ENCODE assay signal across 32 cellular contexts in the genomic region with DNA sequence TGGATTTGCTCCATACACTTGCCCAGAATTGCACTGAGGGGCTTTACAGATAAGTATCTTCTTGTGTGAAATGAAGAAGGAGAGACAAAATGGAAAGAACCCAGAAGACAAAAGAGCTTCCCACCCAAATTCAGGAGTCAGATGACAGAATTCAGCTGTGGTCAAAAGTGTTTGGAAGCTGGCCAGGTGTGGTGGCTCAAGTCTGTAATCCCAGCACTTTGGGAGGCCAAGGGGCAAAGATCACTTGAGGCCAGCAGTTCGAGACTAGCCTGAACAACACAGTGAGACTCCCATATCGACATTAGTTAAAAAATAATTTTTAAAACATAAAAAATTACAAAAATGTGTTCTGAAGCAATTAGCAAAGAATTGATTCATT. TPM values are rescaled to one million over a fixed set of nuclear protein-coding genes. Genes with fewer than 3 reads are reported as not detected.
A peak's percentile ranks its signal among the peaks of the same experiment; 100 is the strongest.
DNase-seq lines count a peak whose midpoint lies in the region; ATAC-seq, FAIRE-seq and TF ChIP-seq lines count a peak whose summit lies in the region.
"Had no signal": no experiment of that assay in that cellular context is flagged by ENCODE, and none has a peak within 500 bp of the region (broad histone marks: within the 10 kb centered on the region; RNA-seq: fewer than 3 reads in every experiment).

No MANE protein-coding gene starts in this region.

- no peaks in the 10 kb centered on the region for H4K20me1 ChIP-seq in endothelial cell of umbilical vein (replicated peaks; ENCODE audit: control insufficient read depth, extremely low read depth, insufficient read depth, low read length)

- peaks cover 76% of the 10 kb centered on the region for H3K4me1 Mint-ChIP-seq in HFFc6 (ENCODE audit: low read depth)
- peaks cover 35% of the 10 kb centered on the region for H3K4me1 Mint-ChIP-seq in T-helper 17 cell
- H3K4me1 Mint-ChIP-seq in activated CD8-positive, alpha-beta T cell treated with anti-CD3 and anti-CD28 coated beads for 36 hours (ENCODE audit: low read depth), result peaks cover 63% of the 10 kb centered on the region

- no peak overlapping the region for H3K27ac ChIP-seq in endothelial cell of umbilical vein (ENCODE audit: insufficient read depth, low read depth, low read length)
- H3K27ac ChIP-seq: body of pancreas, gastrocnemius medialis, left lung, pancreas, right lobe of liver had no signal

- no peaks in the 10 kb centered on the region for H3K9me1 ChIP-seq in endothelial cell of umbilical vein (replicated peaks; ENCODE audit: control insufficient read depth, extremely low read depth, insufficient read depth, low read length)

- dilution Hi-C loops in endothelial cell of umbilical vein (cut with MboI; ENCODE audit: extremely low pct_ligation_motif_present, low sequenced_read_pairs), result no loop called here

- no peak for FAIRE-seq in endothelial cell of umbilical vein (lab: Jason Lieb, UNC)
- FAIRE-seq: GM12892, GM19239, pancreas had no signal

- peaks cover 3% of the 10 kb centered on the region; the same call in 1 of the 2 replicates for H3K36me3 Mint-ChIP-seq in HFFc6 (ENCODE audit: low read depth)
- peaks cover 2% of the 10 kb centered on the region for H3K36me3 Mint-ChIP-seq in T-helper 17 cell (ENCODE audit: low read depth)
- H3K36me3 Mint-ChIP-seq in activated CD8-positive, alpha-beta T cell treated with anti-CD3 and anti-CD28 coated beads for 36 hours (ENCODE audit: low read depth), result peaks cover 2% of the 10 kb centered on the region
- H3K36me3 Mint-ChIP-seq: IgD-negative memory B cell, mesothelial cell of epicardium had no signal

- no peak for TF ChIP-seq CTCF in HFFc6 (IDR thresholded peaks at IDR 0.05)
- no peak for TF ChIP-seq CTCF in endothelial cell of umbilical vein (IDR thresholded peaks at IDR 0.05; ENCODE audit: extremely low read depth in 1 of 2, insufficient read depth in 1 of 2, low read depth in 1 of 2, low read length in 2 of 2)
- TF ChIP-seq CTCF in activated CD8-positive, alpha-beta T cell treated with anti-CD3 and anti-CD28 coated beads for 36 hours (IDR thresholded peaks at IDR 0.05), result no peak

- ATAC-seq in T-helper 17 cell, result no peak
- ATAC-seq in activated CD8-positive, alpha-beta T cell treated with anti-CD3 and anti-CD28 coated beads for 36 hours, result no peak
- no peak for ATAC-seq in GM18867 (IDR thresholded peaks at IDR 0.05; ENCODE audit: unreplicated experiment)
- ATAC-seq: body of pancreas; esophagus mucosa; gastrocnemius medialis; left lung; pancreas; right lobe of liver; stimulated activated naive CD8-positive, alpha-beta T cell treated with anti-CD3 and anti-CD28 coated beads, Interleukin-15, Interleukin-2, amounts not matched to agents 100 U/mL and 50 U/mL, for 24 hours had no signal

- intact Hi-C loops in endothelial cell of umbilical vein (cut with micrococcal nuclease), result loop anchor here (1.0 kb wide), 1 partner anchor 13 kb away; no protein-coding TSS in a partner anchor
- intact Hi-C loops in activated CD8-positive, alpha-beta T cell treated with anti-CD3 and anti-CD28 coated beads for 36 hours (cut with micrococcal nuclease), result no loop called here
- intact Hi-C loops in posterior vena cava (cut with DNase I), result no loop called here

- POLR2A ChIA-PET in endothelial cell of umbilical vein (lab: Charles Lee), result interaction anchor here (0.8 kb wide), 1 partner anchor 13 kb away, joined by 3 read pairs; no protein-coding TSS in a partner anchor
- POLR2A ChIA-PET in activated CD8-positive, alpha-beta T cell treated with anti-CD3 and anti-CD28 coated beads for 36 hours (lab: Charles Lee), result no interaction called here

- H3K27ac Mint-ChIP-seq in HFFc6 (peak overlapping the region; percentile 49), T-helper 17 cell (peak overlapping the region; percentile 10)
- no peak overlapping the region for H3K27ac Mint-ChIP-seq in activated CD8-positive, alpha-beta T cell treated with anti-CD3 and anti-CD28 coated beads for 36 hours
- H3K27ac Mint-ChIP-seq: IgD-negative memory B cell, mesothelial cell of epicardium, nephron progenitor cell had no signal

- H3K27me3 ChIP-seq in endothelial cell of umbilical vein (ENCODE audit: control insufficient read depth in 2 of 2, insufficient read depth in 2 of 2, low read length in 2 of 2), result no peaks in the 10 kb centered on the region
- H3K27me3 ChIP-seq: body of pancreas, left lung, MG63, pancreas, right lobe of liver had no signal

- H2AFZ ChIP-seq in endothelial cell of umbilical vein (ENCODE audit: low read depth, low read length), result no peak overlapping the region

- peak; percentile 48 for DNase-seq in EH (ENCODE audit: low read depth)
- DNase-seq in HFFc6, result no peak
- DNase-seq in T-helper 17 cell, result no peak
- DNase-seq in endothelial cell of umbilical vein (ENCODE audit: low read depth, low spot score), result no peak
- DNase-seq in activated CD8-positive, alpha-beta T cell treated with anti-CD3 and anti-CD28 coated beads for 36 hours, result no peak
- DNase-seq in posterior vena cava (ENCODE audit: low spot score), result no peak
- DNase-seq: activated CD4-positive, alpha-beta T cell treated with anti-CD3 and anti-CD28 coated beads, Interleukin-2, amount 50 U/mL, for 1 hour; activated CD8-positive, alpha-beta memory T cell treated with anti-CD3 and anti-CD28 coated beads, Interleukin-2, amount 50 U/mL, for 4 hours; activated effector memory CD4-positive, alpha-beta T cell treated with Interleukin-2 at 50 U/mL for 16 hours; body of pancreas; effector CD4-positive, alpha-beta T cell; EL; gastrocnemius medialis; hippocampal formation; immature natural killer cell; left lung; MG63; NCI-H1417; NCI-H2081 treated with DMSO at 0.1 percent for 48 hours; NCI-H345; NCI-H774; nephron progenitor cell; pancreas; SHP77 treated with DMSO at 0.1 percent for 48 hours; stimulated activated naive CD8-positive, alpha-beta T cell treated with anti-CD3 and anti-CD28 coated beads, Interleukin-15, Interleukin-2, amounts not matched to agents 100 U/mL and 50 U/mL, for 24 hours had no signal

- H3K27me3 Mint-ChIP-seq in HFFc6 (ENCODE audit: insufficient read depth) (peaks cover 5% of the 10 kb centered on the region), T-helper 17 cell (no peaks in the 10 kb centered on the region)
- H3K27me3 Mint-ChIP-seq in activated CD8-positive, alpha-beta T cell treated with anti-CD3 and anti-CD28 coated beads for 36 hours, result no peaks in the 10 kb centered on the region

- H3K4me2 ChIP-seq in endothelial cell of umbilical vein (ENCODE audit: insufficient read depth, low read length), result peak overlapping the region; percentile 40

- TF ChIP-seq POLR2A in endothelial cell of umbilical vein (IDR thresholded peaks at IDR 0.05; ENCODE audit: low read depth, low read length), result no peak

- H3K9me3 ChIP-seq in T-helper 17 cell (ENCODE audit: control insufficient read depth, low read length, poor library complexity, severe bottlenecking) (no peaks in the 10 kb centered on the region), endothelial cell of umbilical vein (replicated peaks; ENCODE audit: control insufficient read depth, insufficient read depth, low read length) (no peaks in the 10 kb centered on the region)
- H3K9me3 ChIP-seq: body of pancreas, gastrocnemius medialis, left lung, MG63, pancreas, right lobe of liver had no signal

- no peak overlapping the region for H3K4me3 ChIP-seq in endothelial cell of umbilical vein (replicated peaks in 1 of 3; ENCODE audit: insufficient read depth in 1 of 3, low read depth in 1 of 3, low read length in 3 of 3)
- H3K4me3 ChIP-seq: body of pancreas, gastrocnemius medialis, left lung, MG63, pancreas, right lobe of liver had no signal

- BruUV-seq in endothelial cell of umbilical vein (replicated peaks; lab: Mats Ljungman, UMichigan), result no TSS peak

- H3K4me3 Mint-ChIP-seq in HFFc6 (no peak overlapping the region), T-helper 17 cell (no peak overlapping the region)
- H3K4me3 Mint-ChIP-seq in activated CD8-positive, alpha-beta T cell treated with anti-CD3 and anti-CD28 coated beads for 36 hours, result no peak overlapping the region
- H3K4me3 Mint-ChIP-seq: IgD-negative memory B cell, immature natural killer cell, mesothelial cell of epicardium, nephron progenitor cell had no signal

- H3K79me2 ChIP-seq in endothelial cell of umbilical vein (ENCODE audit: control insufficient read depth, insufficient read depth, low read length), result no peaks in the 10 kb centered on the region

- no peaks in the 10 kb centered on the region for H3K9me3 Mint-ChIP-seq in HFFc6
- no peaks in the 10 kb centered on the region for H3K9me3 Mint-ChIP-seq in activated CD8-positive, alpha-beta T cell treated with anti-CD3 and anti-CD28 coated beads for 36 hours
- H3K9me3 Mint-ChIP-seq: IgD-negative memory B cell, immature natural killer cell, mesothelial cell of epicardium, nephron progenitor cell had no signal

- H3K36me3 ChIP-seq in endothelial cell of umbilical vein (ENCODE audit: control insufficient read depth in 2 of 2, extremely low read depth in 1 of 2, insufficient read depth in 2 of 2, low read length in 2 of 2), result no peaks in the 10 kb centered on the region
- H3K36me3 ChIP-seq: gastrocnemius medialis, left lung, MG63, pancreas, right lobe of liver had no signal

- no peak overlapping the region for H3K9ac ChIP-seq in endothelial cell of umbilical vein (replicated peaks; ENCODE audit: extremely low read depth, insufficient read depth, low read length)

- peaks cover 50% of the 10 kb centered on the region for H3K4me1 ChIP-seq in endothelial cell of umbilical vein (ENCODE audit: control insufficient read depth, extremely low read depth, insufficient read depth, low read length)
- H3K4me1 ChIP-seq: gastrocnemius medialis, left lung had no signal

- CTCF ChIA-PET in endothelial cell of umbilical vein (lab: Charles Lee), result no interaction called here
- CTCF ChIA-PET in activated CD8-positive, alpha-beta T cell treated with anti-CD3 and anti-CD28 coated beads for 36 hours (lab: Charles Lee), result interaction anchor here (1.2 kb wide), 1 partner anchor 22 kb away, joined by 3 read pairs; no protein-coding TSS in a partner anchor

RNA-seq across cellular contexts. Expression of a gene that starts 27.1 kb away (rescaled TPM):
- total RNA-seq in HFFc6 (2021; fragmentation: NEBNext Ultra II Directional; extraction: Animal tissue kit (Norgen Biotek cat#: 25700)), result 10 to 100 TPM; 31.9 to 58.2 (median 35.0) TPM
- 100 to 1,000 TPM in 1 of 2 donors, 10 to 100 TPM in 1; 91.9 to 147 TPM for total RNA-seq in T-helper 17 cell
- 12.2 and 12.6 TPM in 2 replicates for total RNA-seq in endothelial cell of umbilical vein
- polyA plus RNA-seq in endothelial cell of umbilical vein, result 17.5 and 25.2 TPM in 2 replicates
- 24.1 and 27.8 TPM in 2 replicates for polyA plus RNA-seq in endothelial cell of umbilical vein (2011; cell fraction: cytosol; rRNA removed)
- polyA plus RNA-seq in endothelial cell of umbilical vein (2011; cell fraction: nucleus; rRNA removed), result 49.2 and 70.2 TPM in 2 replicates
- 16.4 and 20.9 TPM in 2 replicates for polyA plus RNA-seq in endothelial cell of umbilical vein (2012)
- 29.2 and 38.4 TPM in 2 replicates for polyA minus RNA-seq in endothelial cell of umbilical vein
- polyA minus RNA-seq in endothelial cell of umbilical vein (2011; cell fraction: cytosol; rRNA and poly(A)+ RNA removed), result 32.1 TPM
- 53.7 and 58.1 TPM in 2 replicates for polyA minus RNA-seq in endothelial cell of umbilical vein (2011; cell fraction: nucleus; rRNA and poly(A)+ RNA removed)
- total RNA-seq in activated CD8-positive, alpha-beta T cell treated with anti-CD3 and anti-CD28 coated beads for 36 hours, result 10 to 100 TPM; 49.4 to 50.8 TPM
- 10 to 100 TPM in 1 of 2 donors, 1 to 10 TPM in 1; 8.5 to 23.2 TPM for total RNA-seq in posterior vena cava

RNA-seq across cellular contexts. Expression of a gene that starts 42.6 kb away (rescaled TPM):
- 10 to 100 TPM; 26.0 to 40.5 (median 38.0) TPM for total RNA-seq in HFFc6 (2021; fragmentation: NEBNext Ultra II Directional; extraction: Animal tissue kit (Norgen Biotek cat#: 25700))
- total RNA-seq in T-helper 17 cell, result 10 to 100 TPM; 31.6 to 35.9 TPM
- 44.2 and 45.0 TPM in 2 replicates for total RNA-seq in endothelial cell of umbilical vein
- polyA plus RNA-seq in endothelial cell of umbilical vein, result 3.1 and 5.5 TPM in 2 replicates
- 10.8 and 12.9 TPM in 2 replicates for polyA plus RNA-seq in endothelial cell of umbilical vein (2011; cell fraction: cytosol; rRNA removed)
- 10.5 and 16.9 TPM in 2 replicates for polyA plus RNA-seq in endothelial cell of umbilical vein (2011; cell fraction: nucleus; rRNA removed)
- polyA plus RNA-seq in endothelial cell of umbilical vein (2012), result 29.2 and 38.9 TPM in 2 replicates
- 8.4 and 8.5 TPM in 2 replicates for polyA minus RNA-seq in endothelial cell of umbilical vein
- 19.0 TPM for polyA minus RNA-seq in endothelial cell of umbilical vein (2011; cell fraction: cytosol; rRNA and poly(A)+ RNA removed)
- 5.5 and 8.2 TPM in 2 replicates for polyA minus RNA-seq in endothelial cell of umbilical vein (2011; cell fraction: nucleus; rRNA and poly(A)+ RNA removed)
- total RNA-seq in activated CD8-positive, alpha-beta T cell treated with anti-CD3 and anti-CD28 coated beads for 36 hours, result 10 to 100 TPM; 69.7 to 71.2 TPM
- 10 to 100 TPM; 28.1 to 35.1 TPM for total RNA-seq in posterior vena cava
